ENCODE assay signal across 16 cellular contexts in genomic region chr4:98661356-98662054, GRCh38. TPM values are rescaled to one million over a fixed set of nuclear protein-coding genes. Genes with fewer than 3 reads are reported as not detected.
A peak's percentile ranks its signal among the peaks of the same experiment; 100 is the strongest.
DNase-seq lines count a peak whose midpoint lies in the region; ATAC-seq, FAIRE-seq and TF ChIP-seq lines count a peak whose summit lies in the region.
"Had no signal": no experiment of that assay in that cellular context is flagged by ENCODE, and none has a peak within 500 bp of the region (broad histone marks: within the 10 kb centered on the region; RNA-seq: fewer than 3 reads in every experiment).

No MANE protein-coding gene starts in this region.

- intact Hi-C loops in activated CD4-positive, alpha-beta T cell treated with anti-CD3 and anti-CD28 coated beads for 36 hours (cut with DNase I, micrococcal nuclease), result loop anchor here (2.0 to 5.0 kb wide), 5 partner anchors 151 to 1286 kb away; partner anchors contain the start of genes DNAJB14 (in 1 of the 2) and STPG2 (in 1 of the 2)
- intact Hi-C loops in PC-9 (cut with micrococcal nuclease; ENCODE audit: unreplicated experiment), result no loop called here

- no peak for DNase-seq in activated CD4-positive, alpha-beta T cell treated with anti-CD3 and anti-CD28 coated beads for 36 hours
- no peak for DNase-seq in activated CD4-positive, alpha-beta T cell treated with anti-CD3 and anti-CD28 coated beads, Interleukin-2, amount 50 U/mL, for 48 hours
- DNase-seq in PC-9 (peak in 1 of 2 experiments; percentile 97), fibroblast of gingiva (ENCODE audit: low read depth) (peak; percentile 52), small intestine (peak; percentile 91), SHP77 (lab: John Stamatoyannopoulos, UW) (no peak), endothelial cell (ENCODE audit: low spot score) (no peak), NCI-H1105 (lab: John Stamatoyannopoulos, UW) (no peak)
- DNase-seq: activated naive CD4-positive, alpha-beta T cell treated with Interleukin-2 at 50 U/mL for 16 hours; effector memory CD8-positive, alpha-beta T cell; GDM1; GM23248; MG63; occipital lobe; stimulated activated CD4-positive, alpha-beta T cell treated with anti-CD3 and anti-CD28 coated beads, Interleukin-4, amount 100 ng/mL, for 1 hour; T1000 had no signal

- CTCF ChIA-PET in activated CD4-positive, alpha-beta T cell treated with anti-CD3 and anti-CD28 coated beads for 36 hours (lab: Charles Lee), result interaction anchor here (0.5 to 1.9 kb wide), 2 partner anchors 59 to 95 kb away, joined by 3 to 6 read pairs; no protein-coding TSS in a partner anchor
- CTCF ChIA-PET in PC-9 (lab: Charles Lee), result no interaction called here

- H3K4me3 ChIP-seq in PC-9 (no peak overlapping the region), small intestine (ENCODE audit: low read depth in 1 of 2, low read length in 2 of 2) (no peak overlapping the region)
- H3K4me3 ChIP-seq: GM23248, MG63 had no signal

- TF ChIP-seq CTCF in PC-9 (conservative IDR thresholded peaks at IDR 0.05), result no peak
- TF ChIP-seq CTCF in endothelial cell (IDR thresholded peaks at IDR 0.05; ENCODE audit: unreplicated experiment), result no peak

- H3K27me3 ChIP-seq in PC-9 (ENCODE audit: insufficient read depth, low read depth) (no peaks in the 10 kb centered on the region), small intestine (ENCODE audit: control insufficient read depth in 2 of 2, insufficient read depth in 2 of 2, low read length in 2 of 2) (no peaks in the 10 kb centered on the region)
- H3K27me3 ChIP-seq: MG63 had no signal

- BruUV-seq in PC-9 (replicated peaks; lab: Mats Ljungman, UMichigan), result no TSS peak

- H3K4me3 Mint-ChIP-seq in activated CD4-positive, alpha-beta T cell treated with anti-CD3 and anti-CD28 coated beads for 36 hours, result no peak overlapping the region
- H3K4me3 Mint-ChIP-seq in endothelial cell (ENCODE audit: unreplicated experiment), result no peak overlapping the region
- H3K4me3 Mint-ChIP-seq: effector memory CD8-positive, alpha-beta T cell had no signal

- WGBS in small intestine, 3 donors, result 4 to 52% (median 32%) methylated on average over 3 of the region's 3 CpGs

- peaks cover 62% of the 10 kb centered on the region for H3K4me1 Mint-ChIP-seq in activated CD4-positive, alpha-beta T cell treated with anti-CD3 and anti-CD28 coated beads for 36 hours
- H3K4me1 Mint-ChIP-seq in endothelial cell (ENCODE audit: unreplicated experiment), result peaks cover 37% of the 10 kb centered on the region

- peak overlapping the region; percentile 77 for H3K4me2 ChIP-seq in PC-9

- no peaks in the 10 kb centered on the region for H3K9me3 ChIP-seq in PC-9 (ENCODE audit: insufficient read depth, low read depth)
- H3K9me3 ChIP-seq in small intestine (ENCODE audit: control insufficient read depth, low read depth), result no peaks in the 10 kb centered on the region
- H3K9me3 ChIP-seq: MG63 had no signal

- ATAC-seq in activated CD4-positive, alpha-beta T cell treated with anti-CD3 and anti-CD28 coated beads for 36 hours, result no peak
- ATAC-seq: effector memory CD8-positive, alpha-beta T cell had no signal

- H3K36me3 ChIP-seq in PC-9 (ENCODE audit: low read depth) (no peaks in the 10 kb centered on the region), small intestine (ENCODE audit: control insufficient read depth in 2 of 2, insufficient read depth in 2 of 2, low read length in 2 of 2) (no peaks in the 10 kb centered on the region)
- H3K36me3 ChIP-seq: MG63 had no signal

- H3K4me1 ChIP-seq in PC-9 (replicated peaks; ENCODE audit: insufficient read depth), result peaks cover 51% of the 10 kb centered on the region
- peaks cover 0 to 8% of the 10 kb centered on the region in 2 donors for H3K4me1 ChIP-seq in small intestine (ENCODE audit: control insufficient read depth in 2 of 2, insufficient read depth in 1 of 2, low read depth in 1 of 2, low read length in 1 of 2)

- POLR2A ChIA-PET in activated CD4-positive, alpha-beta T cell treated with anti-CD3 and anti-CD28 coated beads for 36 hours (lab: Charles Lee), result no interaction called here
- POLR2A ChIA-PET in PC-9 (lab: Charles Lee; ENCODE audit: unreplicated experiment), result no interaction called here

- no peaks in the 10 kb centered on the region for H3K9me2 ChIP-seq in PC-9 (ENCODE audit: insufficient read depth)

- peaks cover 28% of the 10 kb centered on the region for H3F3A ChIP-seq in PC-9 (ENCODE audit: insufficient read depth, low read depth)

- H3K36me3 Mint-ChIP-seq in activated CD4-positive, alpha-beta T cell treated with anti-CD3 and anti-CD28 coated beads for 36 hours (ENCODE audit: low read depth), result peaks cover 7% of the 10 kb centered on the region
- H3K36me3 Mint-ChIP-seq in endothelial cell (ENCODE audit: low read depth, unreplicated experiment), result peaks cover 2% of the 10 kb centered on the region

- no peak for FAIRE-seq in small intestine (lab: Jason Lieb, UNC)

- H3K79me2 ChIP-seq in PC-9 (ENCODE audit: low read depth), result peaks cover 27% of the 10 kb centered on the region

- H3K27ac ChIP-seq in PC-9, result peak overlapping the region; percentile 40
- no peak overlapping the region for H3K27ac ChIP-seq in small intestine (ENCODE audit: low read depth in 1 of 2, low read length in 1 of 2)
- H3K27ac ChIP-seq: GM23248 had no signal

- peak overlapping the region; percentile 7 for H3K27ac Mint-ChIP-seq in activated CD4-positive, alpha-beta T cell treated with anti-CD3 and anti-CD28 coated beads for 36 hours
- H3K27ac Mint-ChIP-seq in endothelial cell (ENCODE audit: unreplicated experiment), result no peak overlapping the region

- H3K9me3 Mint-ChIP-seq in activated CD4-positive, alpha-beta T cell treated with anti-CD3 and anti-CD28 coated beads for 36 hours (ENCODE audit: low read depth), result no peaks in the 10 kb centered on the region
- no peaks in the 10 kb centered on the region for H3K9me3 Mint-ChIP-seq in endothelial cell (ENCODE audit: unreplicated experiment)

- H4K20me1 ChIP-seq in PC-9 (ENCODE audit: insufficient read depth), result no peaks in the 10 kb centered on the region

- no peak overlapping the region for H2AFZ ChIP-seq in PC-9
- H2AFZ ChIP-seq: GM23248 had no signal

- H3K27me3 Mint-ChIP-seq in activated CD4-positive, alpha-beta T cell treated with anti-CD3 and anti-CD28 coated beads for 36 hours, result no peaks in the 10 kb centered on the region
- H3K27me3 Mint-ChIP-seq in endothelial cell (ENCODE audit: unreplicated experiment), result peaks cover 18% of the 10 kb centered on the region
- H3K27me3 Mint-ChIP-seq: effector memory CD8-positive, alpha-beta T cell had no signal

RNA-seq across cellular contexts. Expression of gene TSPAN5, which starts 3.1 kb away (rescaled TPM):
- total RNA-seq in activated CD4-positive, alpha-beta T cell treated with anti-CD3 and anti-CD28 coated beads for 36 hours, result 10 to 100 TPM; 18.4 to 23.6 TPM
- total RNA-seq in PC-9 (2021), result 9.8 and 12.4 TPM in 2 replicates
- 1 to 10 TPM in 2 of 3 donors, under 1 TPM in 1; 0.67 to 3.0 (median 1.4) TPM for polyA plus RNA-seq in small intestine
- total RNA-seq in endothelial cell (ENCODE audit: unreplicated experiment), result 21.8 TPM

Comparison
In these comparisons a context has a peak if more than half of its experiments do, and no peak if none do; other contexts are left out.
1. DNase-seq: peak in fibroblast of gingiva (single experiment) and small intestine (single experiment); none in activated CD4-positive, alpha-beta T cell treated with anti-CD3 and anti-CD28 coated beads for 36 hours (single experiment), activated CD4-positive, alpha-beta T cell treated with anti-CD3 and anti-CD28 coated beads, Interleukin-2, amount 50 U/mL, for 48 hours (0 of 2), SHP77 (0 of 2), endothelial cell (single experiment) and NCI-H1105 (single experiment).